8 cellular contexts compared by ENCODE assay signal in genomic region chr7:5045558-5046396, GRCh38. TPM values are rescaled to one million over a fixed set of nuclear protein-coding genes. Genes with fewer than 3 reads are reported as not detected.
A peak's percentile ranks its signal among the peaks of the same experiment; 100 is the strongest.
DNase-seq lines count a peak whose midpoint lies in the region; ATAC-seq and TF ChIP-seq lines count a peak whose summit lies in the region.

Gene RBAK, plus strand, starts transcription at chr7:5045860. Its CDS starts 2,217 bp downstream, at chr7:5048077.

- TF ChIP-seq CTCF in mucosa of descending colon (IDR thresholded peaks at IDR 0.05) = no peak

- H3K4me1 ChIP-seq in mucosa of descending colon (ENCODE audit: low read depth) = no peaks in the 10 kb centered on the region

- H3K36me3 ChIP-seq in mucosa of descending colon (ENCODE audit: low read depth) = peaks cover 7% of the 10 kb centered on the region

- intact Hi-C loops in mucosa of descending colon (cut with DNase I, micrococcal nuclease) = no loop called here

- peak; percentile 80 for DNase-seq in DMS114 treated with DMSO at 0.1 percent for 48 hours (lab: John Stamatoyannopoulos, UW; ENCODE audit: unreplicated experiment)
- peak; percentile 84 for DNase-seq in HuH-7.5 (ENCODE audit: low spot score)
- peak; percentile 96 for DNase-seq in OCI-M1 (lab: John Stamatoyannopoulos, UW)
- DNase-seq in activated T-cell treated with anti-CD3 and anti-CD28 coated beads for 24 hours (ENCODE audit: low read depth) = peak; percentile 85
- peak; percentile 73 for DNase-seq in epithelial cell of prostate (ENCODE audit: low read depth, low spot score)
- peak; percentile 93 to 97 (median 94) for DNase-seq in mucosa of descending colon
- DNase-seq in stimulated activated CD8-positive, alpha-beta memory T cell treated with anti-CD3 and anti-CD28 coated beads, Interleukin-4, amount 100 ng/mL, for 1 hour (ENCODE audit: low read depth in 2 of 2, low spot score in 1 of 2) = peak; percentile 63 to 83

- peak within 1 kb of the TSS; percentile 60 for H3K4me3 ChIP-seq in mucosa of descending colon

- H3K9me3 ChIP-seq in mucosa of descending colon = peaks cover 8% of the 10 kb centered on the region

- peak; percentile 100 for ATAC-seq in GM21528 (IDR thresholded peaks at IDR 0.05; ENCODE audit: low FRiP score, unreplicated experiment)
- ATAC-seq in mucosa of descending colon = peak; percentile 100

- H3K27ac ChIP-seq in epithelial cell of prostate = peak within 1 kb of the TSS; percentile 53

RNA-seq across cellular contexts. Expression of gene RBAK, which starts in this region (rescaled TPM):
- 10 to 100 TPM in 2 of 3 donors, 1 to 10 TPM in 1; 9.3 to 15.3 (median 12.6) TPM for total RNA-seq in mucosa of descending colon

Comparison
In these comparisons a context has a peak if more than half of its experiments do, and no peak if none do; other contexts are left out.
1. Peak in every context shown above with its lines: DNase-seq, ATAC-seq, H3K4me3 ChIP-seq and H3K27ac ChIP-seq.